ENCODE assay signal across 19 cellular contexts in the genomic region with DNA sequence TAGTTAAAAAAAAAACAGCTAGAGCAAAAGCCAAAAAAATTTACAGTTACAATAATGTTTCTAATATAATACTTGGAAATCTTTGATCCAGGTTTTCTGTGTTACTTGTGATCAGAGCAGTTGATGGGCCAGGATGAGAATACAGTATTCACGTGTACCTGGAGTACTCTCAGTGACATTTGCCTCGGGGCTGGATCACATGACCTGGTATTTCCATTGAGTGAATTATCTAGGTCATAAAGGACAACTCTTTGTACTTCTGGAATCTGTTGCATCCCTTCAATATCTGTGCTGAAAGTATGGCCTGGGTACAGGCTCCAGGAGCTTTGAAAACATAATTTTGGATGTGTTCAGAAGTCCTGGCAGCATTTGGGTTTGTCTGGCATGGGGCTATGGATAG.
"Had no signal": no experiment of that assay in that cellular context is flagged by ENCODE, and none has a peak within 500 bp of the region (broad histone marks: within the 10 kb centered on the region; RNA-seq: fewer than 3 reads in every experiment).

No MANE protein-coding gene starts in this region.

- H3K4me3 ChIP-seq: MG63, SJSA1 had no signal

- H3K36me3 ChIP-seq: MG63, SJSA1 had no signal

- H3K27me3 ChIP-seq: SJSA1 had no signal

- H3K9me3 ChIP-seq: SJSA1 had no signal

- DNase-seq: Karpas-422, KG1, MG63, NCI-H1092 treated with DMSO at 0.1 percent for 48 hours, NCI-H1436, NCI-H187, NCI-H2029, NCI-H2081 treated with DMSO at 0.1 percent for 48 hours, NCI-H2171 treated with DMSO at 0.1 percent for 48 hours, NCI-H345, NCI-H446 treated with DMSO at 0.1 percent for 48 hours, NCI-H510A treated with DMSO at 0.1 percent for 48 hours, NCI-H69, NCI-H774, Right ventricle myocardium superior, RPMI8226, SIG-M5, SK-N-SH had no signal

- H3K27ac ChIP-seq: SJSA1 had no signal
